8 cellular contexts compared by ENCODE assay signal in the genomic region with DNA sequence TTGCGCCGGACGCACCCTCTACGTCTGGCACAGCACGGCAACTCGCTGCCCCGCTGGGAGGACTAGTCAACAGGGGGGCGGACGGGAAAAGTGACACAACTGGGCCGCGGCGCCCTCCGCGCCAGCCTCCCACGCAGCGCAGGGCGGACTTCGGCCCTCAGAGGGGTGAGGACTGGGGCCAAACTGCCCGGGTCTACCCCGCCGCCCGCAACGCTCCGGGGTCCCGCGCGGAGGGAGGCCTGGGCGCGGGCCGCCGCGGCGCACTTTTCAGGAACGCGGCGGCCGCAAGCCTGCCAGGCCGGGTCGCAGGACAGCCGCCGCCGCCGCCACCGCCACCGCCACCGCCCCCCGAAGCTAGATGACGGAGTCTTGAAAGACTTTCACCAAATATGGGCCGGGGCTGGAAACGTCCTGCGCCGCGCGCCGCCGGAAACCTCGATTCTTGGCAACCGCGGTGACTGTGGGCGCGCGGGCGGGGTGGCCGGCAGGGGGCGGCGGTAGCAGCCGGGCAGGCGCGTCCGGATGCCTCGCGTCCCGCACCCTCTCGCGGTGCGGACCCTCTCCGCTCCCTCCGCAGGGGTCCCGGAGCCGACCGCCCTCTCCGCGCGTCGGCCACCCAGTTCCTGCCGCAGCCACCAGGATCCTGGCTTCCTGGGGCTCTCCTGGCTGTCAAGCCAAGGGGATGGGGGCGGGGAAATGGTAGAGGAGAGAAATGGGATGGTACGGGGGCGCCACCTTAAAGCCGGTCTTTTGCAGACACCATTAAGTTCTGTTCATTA. TPM values are rescaled to one million over a fixed set of nuclear protein-coding genes. Genes with fewer than 3 reads are reported as not detected.
DNase-seq lines count a peak whose midpoint lies in the region; ATAC-seq, FAIRE-seq and TF ChIP-seq lines count a peak whose summit lies in the region.

No MANE protein-coding gene starts in this region.

- H3K9me1 ChIP-seq in keratinocyte (ENCODE audit: control insufficient read depth, extremely low read depth, insufficient read depth, low read length), result no peaks in the 10 kb centered on the region

- TF ChIP-seq CTCF in RWPE1 (conservative IDR thresholded peaks at IDR 0.05; ENCODE audit: low read depth) (peak; percentile 80), keratinocyte (optimal IDR thresholded peaks at IDR 0.05 in 1 of 3, IDR thresholded peaks at IDR 0.05 in 1 of 3, conservative IDR thresholded peaks at IDR 0.05 in 1 of 3; ENCODE audit: extremely low read depth in 1 of 3, insufficient read depth in 2 of 3, low read length in 3 of 3) (peak; percentile 32 to 80 (median 57))

- CTCF ChIA-PET in RWPE1 (lab: Yijun Ruan, JAX), result interaction anchor here (0.6 to 0.7 kb wide), 3 partner anchors 38 to 464 kb away, joined by 3 read pairs; no protein-coding TSS in a partner anchor

- H3K4me1 ChIP-seq in keratinocyte (ENCODE audit: control insufficient read depth, extremely low read depth, insufficient read depth, low read length), result peaks cover 50% of the 10 kb centered on the region

- H3K9ac ChIP-seq in keratinocyte (ENCODE audit: control insufficient read depth, extremely low read depth, insufficient read depth, low read length), result peak overlapping the region; percentile 84

- H3K4me3 ChIP-seq in keratinocyte (ENCODE audit: control insufficient read depth in 2 of 3, extremely low read depth in 1 of 3, insufficient read depth in 2 of 3, low read depth in 1 of 3, low read length in 3 of 3), result peak overlapping the region; percentile 51 to 79 (median 75)

- H3K9me3 ChIP-seq in keratinocyte (ENCODE audit: control insufficient read depth, low read depth, low read length), result no peaks in the 10 kb centered on the region

- H3K36me3 ChIP-seq in keratinocyte (ENCODE audit: control insufficient read depth in 2 of 2, extremely low read depth in 1 of 2, insufficient read depth in 2 of 2, low read length in 2 of 2), result peaks cover 0 to 6% of the 10 kb centered on the region in 2 experiments

- ATAC-seq in GM19463 (IDR thresholded peaks at IDR 0.05; ENCODE audit: unreplicated experiment) (peak; percentile 74), HG03520 (IDR thresholded peaks at IDR 0.05; ENCODE audit: unreplicated experiment) (peak; percentile 84)

- DNase-seq in ELF-1 (ENCODE audit: low read depth, low spot score), result peak; percentile 91
- peak; percentile 74 for DNase-seq in RWPE1 (ENCODE audit: low spot score)
- DNase-seq in caudate nucleus (lab: John Stamatoyannopoulos, UW), result peak in 33 of 61 donors; percentile 10 to 71 (median 34)
- DNase-seq in keratinocyte (ENCODE audit: low read depth, low spot score), result no peak
- DNase-seq in stimulated activated CD4-positive, alpha-beta T cell treated with anti-CD3 and anti-CD28 coated beads, Interleukin-15, amount 100 ng/mL, for 24 hours, result peak; percentile 78
- DNase-seq in effector CD4-positive, alpha-beta T cell, result no peak

- POLR2A ChIA-PET in RWPE1 (lab: Yijun Ruan, JAX; ENCODE audit: low non-redundant PET), result interaction anchor here (0.6 kb wide), 2 partner anchors 30 to 37 kb away, joined by 5 to 8 read pairs; no protein-coding TSS in a partner anchor

- no peak for FAIRE-seq in keratinocyte (lab: Jason Lieb, UNC)

- peak overlapping the region; percentile 83 for H3K27ac ChIP-seq in RWPE1
- H3K27ac ChIP-seq in caudate nucleus (ENCODE audit: low read depth, low read length), result peak overlapping the region; percentile 84
- peak overlapping the region; percentile 77 for H3K27ac ChIP-seq in keratinocyte (ENCODE audit: control insufficient read depth, insufficient read depth, low read length)

- dilution Hi-C loops in keratinocyte (cut with MboI; ENCODE audit: extremely low pct_ligation_motif_present, low sequenced_read_pairs), result no loop called here

- H2AFZ ChIP-seq in keratinocyte (ENCODE audit: control insufficient read depth, low read length), result peak overlapping the region; percentile 80

- H4K20me1 ChIP-seq in keratinocyte (ENCODE audit: control insufficient read depth, extremely low read depth, insufficient read depth, low read length), result peaks cover 5% of the 10 kb centered on the region

- H3K79me2 ChIP-seq in keratinocyte (ENCODE audit: control insufficient read depth, insufficient read depth, low read length), result peaks cover 12% of the 10 kb centered on the region

- H3K27me3 ChIP-seq in keratinocyte (ENCODE audit: control insufficient read depth, extremely low read depth, insufficient read depth, low read length), result no peaks in the 10 kb centered on the region

- H3K4me2 ChIP-seq in keratinocyte (ENCODE audit: control insufficient read depth, extremely low read depth, insufficient read depth, low read depth, low read length), result peak overlapping the region; percentile 99

RNA-seq across cellular contexts. Expression of a gene that starts 3.7 kb away (rescaled TPM):
- 77.2 to 238 TPM (median 95.2 TPM) in 3 replicates for polyA plus RNA-seq in keratinocyte
- 58.9 TPM for polyA plus RNA-seq in keratinocyte (2011; ENCODE audit: low read depth)
- polyA plus RNA-seq in keratinocyte (2011; cell fraction: cytosol; rRNA removed), result 74.0 and 77.9 TPM in 2 replicates
- 520 and 553 TPM in 2 replicates for polyA plus RNA-seq in keratinocyte (2011; cell fraction: nucleus; rRNA removed)
- 186 and 227 TPM in 2 replicates for polyA plus RNA-seq in keratinocyte (2012; ENCODE audit: low replicate concordance)
- 54.3 to 160 TPM (median 85.0 TPM) in 3 replicates for polyA minus RNA-seq in keratinocyte
- 143 TPM for polyA minus RNA-seq in keratinocyte (2011; cell fraction: cytosol; rRNA and poly(A)+ RNA removed)
- 180 and 278 TPM in 2 replicates for polyA minus RNA-seq in keratinocyte (2011; cell fraction: nucleus; rRNA and poly(A)+ RNA removed)

Comparison
In these comparisons a context has a peak if more than half of its experiments do, and no peak if none do; other contexts are left out.
1. DNase-seq: peak in ELF-1 (single experiment), RWPE1 (single experiment), caudate nucleus (33 of 61) and stimulated activated CD4-positive, alpha-beta T cell treated with anti-CD3 and anti-CD28 coated beads, Interleukin-15, amount 100 ng/mL, for 24 hours (single experiment); none in keratinocyte (single experiment) and effector CD4-positive, alpha-beta T cell (single experiment).
2. Peak in every context shown above with its lines, with median percentiles within 50 percentile points of each other: H3K27ac ChIP-seq.